In genomic region chr3:38721207-38721772, GRCh38 we compare ENCODE assay signal across 22 cellular contexts.
DNase-seq lines count a peak whose midpoint lies in the region; ATAC-seq and TF ChIP-seq lines count a peak whose summit lies in the region.
"Had no signal": no experiment of that assay in that cellular context is flagged by ENCODE, and none has a peak within 500 bp of the region (broad histone marks: within the 10 kb centered on the region; RNA-seq: fewer than 3 reads in every experiment).

No MANE protein-coding gene starts in this region.

- H3K4me3 Mint-ChIP-seq in WTC11 = no peak overlapping the region
- H3K4me3 Mint-ChIP-seq: CD4-positive, CD25-positive, alpha-beta regulatory T cell had no signal

- 88% methylated on average over 5 of the region's 5 CpGs for WGBS in right cardiac atrium

- H3K36me3 ChIP-seq in right atrium auricular region = no peaks in the 10 kb centered on the region
- H3K36me3 ChIP-seq: BLaER1, MG63 had no signal

- H3K27me3 ChIP-seq in right atrium auricular region (no peaks in the 10 kb centered on the region), right cardiac atrium (ENCODE audit: control insufficient read depth, insufficient read depth) (no peaks in the 10 kb centered on the region)
- H3K27me3 ChIP-seq: BLaER1, MG63 had no signal

- H3K36me3 Mint-ChIP-seq in WTC11 = no peaks in the 10 kb centered on the region
- H3K36me3 Mint-ChIP-seq: CD4-positive, CD25-positive, alpha-beta regulatory T cell had no signal

- no peaks in the 10 kb centered on the region for H3K27me3 Mint-ChIP-seq in WTC11 (ENCODE audit: low read depth)

- no peak for TF ChIP-seq POLR2A in NB4 (IDR thresholded peaks at IDR 0.05; ENCODE audit: extremely low read depth, insufficient read length)

- no peak overlapping the region for H3K4me3 ChIP-seq in right atrium auricular region
- H3K4me3 ChIP-seq in right cardiac atrium (ENCODE audit: low read length) = no peak overlapping the region
- no peak overlapping the region for H3K4me3 ChIP-seq in NB4 (ENCODE audit: low read depth, low read length)
- H3K4me3 ChIP-seq: BLaER1, MG63 had no signal

- peaks cover 21% of the 10 kb centered on the region for H3K4me1 Mint-ChIP-seq in WTC11
- H3K4me1 Mint-ChIP-seq: CD4-positive, CD25-positive, alpha-beta regulatory T cell had no signal

- intact Hi-C loops in right cardiac atrium (cut with DNase I) = no loop called here

- no peak overlapping the region for H3K27ac Mint-ChIP-seq in WTC11
- H3K27ac Mint-ChIP-seq: CD4-positive, CD25-positive, alpha-beta regulatory T cell had no signal

- CTCF ChIA-PET in WTC11 (lab: Charles Lee) = interaction anchor here (2.4 to 2.6 kb wide), 2 partner anchors 18 to 279 kb away, joined by 11 to 15 read pairs; no protein-coding TSS in a partner anchor

- TF ChIP-seq CTCF in right atrium auricular region (IDR thresholded peaks at IDR 0.05) (no peak), NB4 (IDR thresholded peaks at IDR 0.05; ENCODE audit: low read depth, low read length) (no peak), WTC11 (IDR thresholded peaks at IDR 0.05) (no peak)

- ATAC-seq in right cardiac atrium = no peak
- ATAC-seq in WTC11 = peak; percentile 82
- no peak for ATAC-seq in HG02759 (IDR thresholded peaks at IDR 0.05; ENCODE audit: unreplicated experiment)
- ATAC-seq in HG03045 (IDR thresholded peaks at IDR 0.05; ENCODE audit: unreplicated experiment) = no peak
- ATAC-seq: HCT116, HepG2, PC-3 had no signal

- POLR2A ChIA-PET in WTC11 (lab: Charles Lee) = no interaction called here

- no peak for DNase-seq in right atrium auricular region (ENCODE audit: low spot score)
- no peak for DNase-seq in right cardiac atrium
- peak; percentile 22 for DNase-seq in NB4 (ENCODE audit: low read depth)
- no peak for DNase-seq in WTC11 (ENCODE audit: low spot score)
- no peak for DNase-seq in T-helper 2 cell
- DNase-seq in effector CD8-positive, alpha-beta T cell (lab: John Stamatoyannopoulos, UW) = no peak
- DNase-seq: CD4-positive, CD25-positive, alpha-beta regulatory T cell; DMS153; DND-41; KG1; MG63; NCI-H1105 treated with DMSO at 0.1 percent for 48 hours; NCI-H2029; NCI-H446; NCI-H526 treated with DMSO at 0.1 percent for 48 hours; PC-3; SK-N-SH had no signal

- peaks cover 0 to 39% of the 10 kb centered on the region in 2 donors for H3K4me1 ChIP-seq in right atrium auricular region
- H3K4me1 ChIP-seq in right cardiac atrium (ENCODE audit: control insufficient read depth, insufficient read depth, low read length) = no peaks in the 10 kb centered on the region

- H3K27ac ChIP-seq in right atrium auricular region = peak overlapping the region; percentile 3 to 90
- no peak overlapping the region for H3K27ac ChIP-seq in right cardiac atrium (ENCODE audit: low read length)
- H3K27ac ChIP-seq: BLaER1 had no signal

- H3K9me3 Mint-ChIP-seq in WTC11 = no peaks in the 10 kb centered on the region
- H3K9me3 Mint-ChIP-seq: CD4-positive, CD25-positive, alpha-beta regulatory T cell had no signal

- H3K9me3 ChIP-seq in right atrium auricular region = no peaks in the 10 kb centered on the region
- no peaks in the 10 kb centered on the region for H3K9me3 ChIP-seq in right cardiac atrium (ENCODE audit: control insufficient read depth, low read length)
- H3K9me3 ChIP-seq: BLaER1, MG63, SK-N-SH had no signal

TF ChIP-seq in WTC11, 78 proteins besides CTCF, POLR2A, EP300 and RAD21 (continues in another document):
- TF ChIP-seq USF2 (CRISPR knock-in tag; IDR thresholded peaks at IDR 0.05) (no peak), NFATC4 (CRISPR knock-in tag; IDR thresholded peaks at IDR 0.05) (no peak), TCF7 (CRISPR knock-in tag; IDR thresholded peaks at IDR 0.05; ENCODE audit: low read depth) (no peak), NR2C2 (CRISPR knock-in tag; IDR thresholded peaks at IDR 0.05) (no peak), RORB (CRISPR knock-in tag; IDR thresholded peaks at IDR 0.05) (no peak), ATF1 (CRISPR knock-in tag; IDR thresholded peaks at IDR 0.05) (no peak), KAT7 (CRISPR knock-in tag; IDR thresholded peaks at IDR 0.05; ENCODE audit: borderline replicate concordance) (no peak), JUN (CRISPR knock-in tag; IDR thresholded peaks at IDR 0.05) (no peak)
- TF ChIP-seq, protein P1, sequence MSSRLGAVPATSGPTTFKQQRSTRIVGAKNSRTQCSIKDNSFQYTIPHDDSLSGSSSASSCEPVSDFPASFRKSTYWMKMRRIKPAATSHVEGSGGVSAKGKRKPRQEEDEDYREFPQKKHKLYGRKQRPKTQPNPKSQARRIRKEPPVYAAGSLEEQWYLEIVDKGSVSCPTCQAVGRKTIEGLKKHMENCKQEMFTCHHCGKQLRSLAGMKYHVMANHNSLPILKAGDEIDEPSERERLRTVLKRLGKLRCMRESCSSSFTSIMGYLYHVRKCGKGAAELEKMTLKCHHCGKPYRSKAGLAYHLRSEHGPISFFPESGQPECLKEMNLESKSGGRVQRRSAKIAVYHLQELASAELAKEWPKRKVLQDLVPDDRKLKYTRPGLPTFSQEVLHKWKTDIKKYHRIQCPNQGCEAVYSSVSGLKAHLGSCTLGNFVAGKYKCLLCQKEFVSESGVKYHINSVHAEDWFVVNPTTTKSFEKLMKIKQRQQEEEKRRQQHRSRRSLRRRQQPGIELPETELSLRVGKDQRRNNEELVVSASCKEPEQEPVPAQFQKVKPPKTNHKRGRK (CRISPR knock-in tag; IDR thresholded peaks at IDR 0.05; ENCODE audit: borderline replicate concordance) = no peak
- TF ChIP-seq, protein P2, sequence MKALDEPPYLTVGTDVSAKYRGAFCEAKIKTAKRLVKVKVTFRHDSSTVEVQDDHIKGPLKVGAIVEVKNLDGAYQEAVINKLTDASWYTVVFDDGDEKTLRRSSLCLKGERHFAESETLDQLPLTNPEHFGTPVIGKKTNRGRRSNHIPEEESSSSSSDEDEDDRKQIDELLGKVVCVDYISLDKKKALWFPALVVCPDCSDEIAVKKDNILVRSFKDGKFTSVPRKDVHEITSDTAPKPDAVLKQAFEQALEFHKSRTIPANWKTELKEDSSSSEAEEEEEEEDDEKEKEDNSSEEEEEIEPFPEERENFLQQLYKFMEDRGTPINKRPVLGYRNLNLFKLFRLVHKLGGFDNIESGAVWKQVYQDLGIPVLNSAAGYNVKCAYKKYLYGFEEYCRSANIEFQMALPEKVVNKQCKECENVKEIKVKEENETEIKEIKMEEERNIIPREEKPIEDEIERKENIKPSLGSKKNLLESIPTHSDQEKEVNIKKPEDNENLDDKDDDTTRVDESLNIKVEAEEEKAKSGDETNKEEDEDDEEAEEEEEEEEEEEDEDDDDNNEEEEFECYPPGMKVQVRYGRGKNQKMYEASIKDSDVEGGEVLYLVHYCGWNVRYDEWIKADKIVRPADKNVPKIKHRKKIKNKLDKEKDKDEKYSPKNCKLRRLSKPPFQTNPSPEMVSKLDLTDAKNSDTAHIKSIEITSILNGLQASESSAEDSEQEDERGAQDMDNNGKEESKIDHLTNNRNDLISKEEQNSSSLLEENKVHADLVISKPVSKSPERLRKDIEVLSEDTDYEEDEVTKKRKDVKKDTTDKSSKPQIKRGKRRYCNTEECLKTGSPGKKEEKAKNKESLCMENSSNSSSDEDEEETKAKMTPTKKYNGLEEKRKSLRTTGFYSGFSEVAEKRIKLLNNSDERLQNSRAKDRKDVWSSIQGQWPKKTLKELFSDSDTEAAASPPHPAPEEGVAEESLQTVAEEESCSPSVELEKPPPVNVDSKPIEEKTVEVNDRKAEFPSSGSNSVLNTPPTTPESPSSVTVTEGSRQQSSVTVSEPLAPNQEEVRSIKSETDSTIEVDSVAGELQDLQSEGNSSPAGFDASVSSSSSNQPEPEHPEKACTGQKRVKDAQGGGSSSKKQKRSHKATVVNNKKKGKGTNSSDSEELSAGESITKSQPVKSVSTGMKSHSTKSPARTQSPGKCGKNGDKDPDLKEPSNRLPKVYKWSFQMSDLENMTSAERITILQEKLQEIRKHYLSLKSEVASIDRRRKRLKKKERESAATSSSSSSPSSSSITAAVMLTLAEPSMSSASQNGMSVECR (CRISPR knock-in tag; IDR thresholded peaks at IDR 0.05; ENCODE audit: borderline replicate concordance) = no peak
- TF ChIP-seq, protein P3, sequence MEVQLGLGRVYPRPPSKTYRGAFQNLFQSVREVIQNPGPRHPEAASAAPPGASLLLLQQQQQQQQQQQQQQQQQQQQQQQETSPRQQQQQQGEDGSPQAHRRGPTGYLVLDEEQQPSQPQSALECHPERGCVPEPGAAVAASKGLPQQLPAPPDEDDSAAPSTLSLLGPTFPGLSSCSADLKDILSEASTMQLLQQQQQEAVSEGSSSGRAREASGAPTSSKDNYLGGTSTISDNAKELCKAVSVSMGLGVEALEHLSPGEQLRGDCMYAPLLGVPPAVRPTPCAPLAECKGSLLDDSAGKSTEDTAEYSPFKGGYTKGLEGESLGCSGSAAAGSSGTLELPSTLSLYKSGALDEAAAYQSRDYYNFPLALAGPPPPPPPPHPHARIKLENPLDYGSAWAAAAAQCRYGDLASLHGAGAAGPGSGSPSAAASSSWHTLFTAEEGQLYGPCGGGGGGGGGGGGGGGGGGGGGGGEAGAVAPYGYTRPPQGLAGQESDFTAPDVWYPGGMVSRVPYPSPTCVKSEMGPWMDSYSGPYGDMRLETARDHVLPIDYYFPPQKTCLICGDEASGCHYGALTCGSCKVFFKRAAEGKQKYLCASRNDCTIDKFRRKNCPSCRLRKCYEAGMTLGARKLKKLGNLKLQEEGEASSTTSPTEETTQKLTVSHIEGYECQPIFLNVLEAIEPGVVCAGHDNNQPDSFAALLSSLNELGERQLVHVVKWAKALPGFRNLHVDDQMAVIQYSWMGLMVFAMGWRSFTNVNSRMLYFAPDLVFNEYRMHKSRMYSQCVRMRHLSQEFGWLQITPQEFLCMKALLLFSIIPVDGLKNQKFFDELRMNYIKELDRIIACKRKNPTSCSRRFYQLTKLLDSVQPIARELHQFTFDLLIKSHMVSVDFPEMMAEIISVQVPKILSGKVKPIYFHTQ (CRISPR knock-in tag; IDR thresholded peaks at IDR 0.05) = no peak
- TF ChIP-seq, protein P4, sequence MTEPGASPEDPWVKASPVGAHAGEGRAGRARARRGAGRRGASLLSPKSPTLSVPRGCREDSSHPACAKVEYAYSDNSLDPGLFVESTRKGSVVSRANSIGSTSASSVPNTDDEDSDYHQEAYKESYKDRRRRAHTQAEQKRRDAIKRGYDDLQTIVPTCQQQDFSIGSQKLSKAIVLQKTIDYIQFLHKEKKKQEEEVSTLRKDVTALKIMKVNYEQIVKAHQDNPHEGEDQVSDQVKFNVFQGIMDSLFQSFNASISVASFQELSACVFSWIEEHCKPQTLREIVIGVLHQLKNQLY (CRISPR knock-in tag; IDR thresholded peaks at IDR 0.05) = no peak
